Comparison of ENCODE assay signal across 16 cellular contexts in the genomic region with DNA sequence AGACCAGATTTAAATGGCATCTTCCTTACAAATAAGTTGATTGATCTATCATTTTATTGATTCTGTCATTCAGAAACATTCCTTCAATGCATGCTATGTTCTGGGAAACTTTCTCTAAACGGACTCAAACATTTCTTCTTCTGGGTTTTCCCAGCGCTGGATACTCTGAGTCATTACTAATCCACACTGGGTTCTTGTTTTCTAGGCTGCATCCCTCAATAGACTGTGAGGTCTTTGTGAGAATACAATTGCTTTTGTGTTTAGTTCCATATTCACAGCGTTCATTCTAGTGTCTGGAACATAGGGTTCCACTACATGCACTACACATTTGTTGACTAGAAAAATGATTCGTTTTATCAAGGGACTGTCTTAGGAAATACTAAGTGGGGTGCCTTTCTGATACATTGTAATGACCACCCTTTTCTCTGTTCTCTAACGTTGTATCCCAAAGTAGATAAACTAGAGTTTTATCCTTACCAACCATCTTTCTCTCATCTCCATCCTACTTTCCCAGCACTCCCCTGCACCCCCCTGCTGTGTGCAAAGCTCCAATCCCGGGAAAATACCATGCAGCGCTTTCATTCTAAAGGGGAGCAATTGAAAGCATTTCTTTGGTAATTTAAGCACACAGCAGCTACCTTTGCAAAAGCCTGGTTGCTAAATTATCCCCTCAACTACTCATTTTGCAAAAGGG.
DNase-seq lines count a peak whose midpoint lies in the region; ATAC-seq and TF ChIP-seq lines count a peak whose summit lies in the region.
"Had no signal": no experiment of that assay in that cellular context is flagged by ENCODE, and none has a peak within 500 bp of the region (broad histone marks: within the 10 kb centered on the region; RNA-seq: fewer than 3 reads in every experiment).

No MANE protein-coding gene starts in this region.

- H3K9me3 ChIP-seq in IMR-90 (ENCODE audit: control insufficient read depth, insufficient read depth, low read length): no peaks in the 10 kb centered on the region
- H3K9me3 ChIP-seq: right atrium auricular region had no signal

- H2AK5ac ChIP-seq in IMR-90 (ENCODE audit: low read depth, low read length): no peak overlapping the region

- dilution Hi-C loops in IMR-90 (cut with HindIII; ENCODE audit: low sequenced_read_pairs, unreplicated experiment): no loop called here

- no peak overlapping the region for H4K5ac ChIP-seq in IMR-90 (ENCODE audit: low read depth, low read length)

- H3K27ac ChIP-seq in IMR-90 (ENCODE audit: insufficient read depth, low read length): no peak overlapping the region
- H3K27ac ChIP-seq: right atrium auricular region had no signal

- POLR2A ChIA-PET in IMR-90 (lab: Charles Lee; ENCODE audit: unreplicated experiment): no interaction called here

- H2BK120ac ChIP-seq in IMR-90 (ENCODE audit: low read depth, low read length): no peak overlapping the region

- H3K9me1 ChIP-seq in IMR-90 (ENCODE audit: insufficient read depth, low read length): no peaks in the 10 kb centered on the region

- H2BK20ac ChIP-seq in IMR-90 (ENCODE audit: low read depth, low read length): no peak overlapping the region

- no peak overlapping the region for H4K8ac ChIP-seq in IMR-90 (ENCODE audit: low read depth in 2 of 2, low read length in 2 of 2)

- CTCF ChIA-PET in IMR-90 (lab: Yijun Ruan, JAX): no interaction called here

- no peaks in the 10 kb centered on the region for H3K27me3 ChIP-seq in IMR-90 (ENCODE audit: control insufficient read depth, insufficient read depth, low read length)
- H3K27me3 ChIP-seq: right atrium auricular region had no signal

- H3K23ac ChIP-seq in IMR-90 (ENCODE audit: low read depth, low read length): no peak overlapping the region

- TF ChIP-seq CTCF in IMR-90 (conservative IDR thresholded peaks at IDR 0.05; ENCODE audit: low read depth, low read length) (no peak), choroid plexus epithelial cell (conservative IDR thresholded peaks at IDR 0.05; ENCODE audit: low read depth, low read length) (no peak)

- H3K9ac ChIP-seq in IMR-90 (ENCODE audit: low read depth, low read length): no peak overlapping the region

- no peaks in the 10 kb centered on the region for H3K36me3 ChIP-seq in IMR-90 (ENCODE audit: control insufficient read depth, insufficient read depth, low read length)
- H3K36me3 ChIP-seq: right atrium auricular region had no signal

- TF ChIP-seq POLR2A in IMR-90 (IDR thresholded peaks at IDR 0.05; ENCODE audit: low read depth, low read length): no peak

- H3K4me3 ChIP-seq in IMR-90 (ENCODE audit: insufficient read depth, low read depth, low read length) (no peak overlapping the region), choroid plexus epithelial cell (ENCODE audit: low read depth, low read length) (no peak overlapping the region)
- H3K4me3 ChIP-seq: lung, right atrium auricular region had no signal

- H3K4me2 ChIP-seq in IMR-90 (ENCODE audit: low read depth, low read length): no peak overlapping the region

- no peak overlapping the region for H2BK15ac ChIP-seq in IMR-90 (ENCODE audit: low read depth, low read length)

- no peak overlapping the region for H3K18ac ChIP-seq in IMR-90 (ENCODE audit: low read depth, low read length)

- peak; percentile 26 for DNase-seq in IMR-90
- DNase-seq in choroid plexus epithelial cell (ENCODE audit: low read depth): peak; percentile 9
- DNase-seq in medulla oblongata (ENCODE audit: extremely low spot score): peak; percentile 93
- DNase-seq in superior temporal gyrus (ENCODE audit: extremely low spot score): peak; percentile 96
- DNase-seq in activated CD4-positive, alpha-beta T cell treated with anti-CD3 and anti-CD28 coated beads for 1 hour: no peak
- no peak for DNase-seq in DMS153 (lab: John Stamatoyannopoulos, UW)
- DNase-seq: activated CD4-positive, alpha-beta memory T cell treated with anti-CD3 and anti-CD28 coated beads, Interleukin-2, amount 10 ng/mL, durations not matched to agents 7 days and 5 days; activated naive CD8-positive, alpha-beta T cell treated with anti-CD3 and anti-CD28 coated beads for 36 hours; activated T-cell treated with anti-CD3 and anti-CD28 coated beads, Interleukin-2, amount 50 U/mL, for 4 hours; effector memory CD8-positive, alpha-beta T cell; MV-4-11; NCI-H2029 treated with DMSO at 0.1 percent for 48 hours; NCI-H82 had no signal

- no peak overlapping the region for H2AK9ac ChIP-seq in IMR-90 (replicated peaks; ENCODE audit: low read depth, low read length, poor library complexity)

- in situ Hi-C loops in IMR-90 (cut with MboI; ENCODE audit: low sequenced_read_pairs): no loop called here

- H3K56ac ChIP-seq in IMR-90 (ENCODE audit: extremely low read depth, insufficient read depth, low read length): no peak overlapping the region

- no peak overlapping the region for H4K91ac ChIP-seq in IMR-90 (ENCODE audit: insufficient read depth, low read depth, low read length)

- no peaks in the 10 kb centered on the region for H4K20me1 ChIP-seq in IMR-90 (ENCODE audit: insufficient read depth, low read length)

- no peaks in the 10 kb centered on the region; a peak in 1 of 4 replicates for H3K79me1 ChIP-seq in IMR-90 (ENCODE audit: low read depth in 1 of 2, low read length in 2 of 2)

- WGBS in IMR-90 (ENCODE audit: extremely low coverage in 2 of 2, insufficient read length in 1 of 2), 2 experiments: no CpG with 5 or more reads among the region's 7 CpGs

- no peak overlapping the region for H3K14ac ChIP-seq in IMR-90 (replicated peaks; ENCODE audit: low read depth, low read length)

- H2AFZ ChIP-seq in IMR-90 (replicated peaks; ENCODE audit: low read length, poor library complexity): no peak overlapping the region

- no peak for TF ChIP-seq RAD21 in IMR-90 (IDR thresholded peaks at IDR 0.05; ENCODE audit: low read length)

- no TSS peak for BruUV-seq in IMR-90 (replicated peaks; lab: Mats Ljungman, UMichigan)

- H2BK5ac ChIP-seq in IMR-90 (ENCODE audit: low read depth, low read length, poor library complexity, severe bottlenecking): no peak overlapping the region

- intact Hi-C loops in IMR-90 (cut with micrococcal nuclease): no loop called here

- ATAC-seq in IMR-90 (ENCODE audit: low read depth) (no peak), HG03378 (IDR thresholded peaks at IDR 0.05; ENCODE audit: unreplicated experiment) (no peak)
- ATAC-seq: activated T-cell treated with anti-CD3 and anti-CD28 coated beads, Interleukin-2, amount 50 U/mL, for 4 hours; effector memory CD8-positive, alpha-beta T cell had no signal

- peaks cover 3% of the 10 kb centered on the region; the same call in 1 of the 2 replicates for H3K4me1 ChIP-seq in IMR-90 (ENCODE audit: control insufficient read depth, insufficient read depth, low read length)
- H3K4me1 ChIP-seq: right atrium auricular region had no signal

- H3K4ac ChIP-seq in IMR-90 (ENCODE audit: low read depth, low read length): no peak overlapping the region

TF ChIP-seq in IMR-90, 13 proteins besides CTCF, POLR2A, EP300 and RAD21:
- TF ChIP-seq MAFK (IDR thresholded peaks at IDR 0.05; ENCODE audit: low read depth, low read length) (no peak), RCOR1 (IDR thresholded peaks at IDR 0.05; ENCODE audit: insufficient replicate concordance, low read length) (no peak), CEBPB (IDR thresholded peaks at IDR 0.05; ENCODE audit: low read depth, low read length) (no peak), NFE2L2 (IDR thresholded peaks at IDR 0.05; ENCODE audit: low read depth, low read length) (no peak), RFX5 (IDR thresholded peaks at IDR 0.05; ENCODE audit: low read depth, low read length) (no peak), MXI1 (IDR thresholded peaks at IDR 0.05; ENCODE audit: borderline replicate concordance, low read depth, low read length) (no peak), FOS (IDR thresholded peaks at IDR 0.05; ENCODE audit: low read depth, low read length) (no peak), BHLHE40 (IDR thresholded peaks at IDR 0.05; ENCODE audit: low read depth, low read length) (no peak), SMC3 (IDR thresholded peaks at IDR 0.05; ENCODE audit: low read depth, low read length) (no peak), CHD1 (IDR thresholded peaks at IDR 0.05; ENCODE audit: low read depth, low read length) (no peak)
- TF ChIP-seq, protein P1, sequence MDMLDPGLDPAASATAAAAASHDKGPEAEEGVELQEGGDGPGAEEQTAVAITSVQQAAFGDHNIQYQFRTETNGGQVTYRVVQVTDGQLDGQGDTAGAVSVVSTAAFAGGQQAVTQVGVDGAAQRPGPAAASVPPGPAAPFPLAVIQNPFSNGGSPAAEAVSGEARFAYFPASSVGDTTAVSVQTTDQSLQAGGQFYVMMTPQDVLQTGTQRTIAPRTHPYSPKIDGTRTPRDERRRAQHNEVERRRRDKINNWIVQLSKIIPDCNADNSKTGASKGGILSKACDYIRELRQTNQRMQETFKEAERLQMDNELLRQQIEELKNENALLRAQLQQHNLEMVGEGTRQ (IDR thresholded peaks at IDR 0.05; ENCODE audit: low read depth, low read length): no peak

Comparison
In these comparisons a context has a peak if more than half of its experiments do, and no peak if none do; other contexts are left out.
1. DNase-seq: peak in IMR-90 (single experiment), choroid plexus epithelial cell (single experiment), medulla oblongata (single experiment) and superior temporal gyrus (single experiment); none in activated CD4-positive, alpha-beta T cell treated with anti-CD3 and anti-CD28 coated beads for 1 hour (single experiment) and DMS153 (single experiment).